29 cellular contexts compared by ENCODE assay signal in the genomic region with DNA sequence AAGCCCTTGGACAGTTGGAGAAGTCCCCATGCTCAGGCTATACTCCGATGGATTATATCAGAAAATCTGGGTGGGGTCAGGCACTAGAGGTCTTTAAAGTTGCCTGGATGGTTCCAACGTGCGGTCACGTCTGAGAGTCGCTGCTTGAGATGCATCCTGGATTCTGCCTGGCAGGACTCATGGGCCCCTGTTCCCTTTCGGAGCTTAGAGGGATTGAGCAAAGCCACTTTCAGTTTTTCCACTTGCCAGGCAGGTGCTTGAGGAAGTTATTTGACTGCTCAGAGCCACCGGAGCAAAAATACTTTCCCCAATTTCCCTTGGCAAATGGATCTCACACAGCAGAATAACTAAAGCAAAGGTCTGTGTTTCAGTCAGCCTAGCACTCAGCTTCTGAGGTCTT.
"Had no signal": no experiment of that assay in that cellular context is flagged by ENCODE, and none has a peak within 500 bp of the region (broad histone marks: within the 10 kb centered on the region; RNA-seq: fewer than 3 reads in every experiment).

No MANE protein-coding gene starts in this region.

- DNase-seq: activated CD4-positive, alpha-beta memory T cell treated with anti-CD3 and anti-CD28 coated beads, Interleukin-2, amount 10 ng/mL, durations not matched to agents 7 days and 5 days; activated CD4-positive, alpha-beta T cell treated with anti-CD3 and anti-CD28 coated beads for 1 hour; activated CD4-positive, alpha-beta T cell treated with anti-CD3 and anti-CD28 coated beads for 36 hours; activated CD4-positive, alpha-beta T cell treated with anti-CD3 and anti-CD28 coated beads for 48 hours; activated CD4-positive, alpha-beta T cell treated with anti-CD3 and anti-CD28 coated beads, Interleukin-2, amount 10 ng/mL, durations not matched to agents 7 days and 5 days; activated CD4-positive, alpha-beta T cell treated with anti-CD3 and anti-CD28 coated beads, Interleukin-2, amount 50 U/mL, for 48 hours; activated CD4-positive, CD25-positive, alpha-beta regulatory T cell; activated CD8-positive, alpha-beta memory T cell treated with anti-CD3 and anti-CD28 coated beads for 24 hours; activated CD8-positive, alpha-beta memory T cell treated with anti-CD3 and anti-CD28 coated beads, Interleukin-2, amount 10 ng/mL, durations not matched to agents 7 days and 5 days; activated CD8-positive, alpha-beta memory T cell treated with anti-CD3 and anti-CD28 coated beads, Interleukin-2, amount 50 U/mL, for 48 hours; activated CD8-positive, alpha-beta T cell treated with anti-CD3 and anti-CD28 coated beads, Interleukin-2, amount 10 ng/mL, durations not matched to agents 7 days and 5 days; activated effector memory CD4-positive, alpha-beta T cell treated with Interleukin-2 at 50 U/mL for 16 hours; activated gamma-delta T cell; activated naive CD4-positive, alpha-beta T cell treated with anti-CD3 and anti-CD28 coated beads, Interleukin-2, amount 10 ng/mL, durations not matched to agents 7 days and 5 days; activated naive CD4-positive, alpha-beta T cell treated with Interleukin-2 at 50 U/mL for 16 hours; activated naive CD8-positive, alpha-beta T cell treated with anti-CD3 and anti-CD28 coated beads, Interleukin-2, amount 10 ng/mL, durations not matched to agents 7 days and 5 days; activated naive CD8-positive, alpha-beta T cell treated with anti-CD3 and anti-CD28 coated beads, Interleukin-2, amount 50 U/mL, for 24 hours; activated T-cell treated with anti-CD3 and anti-CD28 coated beads, Interleukin-2, amount 50 U/mL, for 24 hours; activated T-cell treated with anti-CD3 and anti-CD28 coated beads, Interleukin-2, amount 50 U/mL, for 48 hours; amygdala; anterior cingulate cortex; central memory CD4-positive, alpha-beta T cell; T-helper 1 cell; T-helper 2 cell; T-helper 9 cell had no signal

- H3K27ac ChIP-seq: ascending aorta, cardiac muscle cell, VCaP had no signal

- H3K27me3 ChIP-seq: ascending aorta, cardiac muscle cell had no signal

- H3K4me3 ChIP-seq: ascending aorta, cardiac muscle cell had no signal

- H3K36me3 ChIP-seq: ascending aorta, cardiac muscle cell had no signal

- H3K4me1 ChIP-seq: ascending aorta had no signal

- ATAC-seq: activated CD4-positive, alpha-beta T cell treated with anti-CD3 and anti-CD28 coated beads for 36 hours; activated CD4-positive, CD25-positive, alpha-beta regulatory T cell treated with anti-CD3 and anti-CD28 coated beads, Interleukin-2, amount 50 U/mL, for 24 hours; activated CD8-positive, alpha-beta memory T cell treated with anti-CD3 and anti-CD28 coated beads, Interleukin-2, amount 10 ng/mL, durations not matched to agents 7 days and 5 days; activated CD8-positive, alpha-beta T cell treated with anti-CD3 and anti-CD28 coated beads, Interleukin-2, amount 10 ng/mL, durations not matched to agents 7 days and 5 days; activated naive CD8-positive, alpha-beta T cell treated with anti-CD3 and anti-CD28 coated beads, Interleukin-2, amount 50 U/mL, for 24 hours had no signal
